8 cellular contexts compared by ENCODE assay signal in genomic region chr10:15169555-15170407, GRCh38. TPM values are rescaled to one million over a fixed set of nuclear protein-coding genes. Genes with fewer than 3 reads are reported as not detected.
DNase-seq lines count a peak whose midpoint lies in the region; ATAC-seq and TF ChIP-seq lines count a peak whose summit lies in the region.

No MANE protein-coding gene starts in this region.

- H3K9me3 ChIP-seq in right cardiac atrium (ENCODE audit: control insufficient read depth, low read length) (no peaks in the 10 kb centered on the region), vagina (no peaks in the 10 kb centered on the region)

- H3K27me3 ChIP-seq in right cardiac atrium (ENCODE audit: control insufficient read depth, insufficient read depth) (no peaks in the 10 kb centered on the region), vagina (no peaks in the 10 kb centered on the region)

- peaks cover 3% of the 10 kb centered on the region for H3K4me1 ChIP-seq in right cardiac atrium (ENCODE audit: control insufficient read depth, insufficient read depth, low read length)
- peaks cover 25% of the 10 kb centered on the region for H3K4me1 ChIP-seq in vagina

- H3K4me3 Mint-ChIP-seq in activated naive CD4-positive, alpha-beta T cell treated with anti-CD3 and anti-CD28 coated beads, Interleukin-2, amount 50 U/mL, for 24 hours, result peak overlapping the region; percentile 83
- peak overlapping the region; percentile 22 to 88 (median 63) for H3K4me3 Mint-ChIP-seq in naive B cell

- no peak for TF ChIP-seq POLR2A in vagina (IDR thresholded peaks at IDR 0.05)

- intact Hi-C loops in right cardiac atrium (cut with DNase I) (no loop called here), left ventricle myocardium superior (cut with micrococcal nuclease) (no loop called here), vagina (cut with DNase I) (no loop called here)

- 38% methylated on average over 16 of the region's 16 CpGs for WGBS in right cardiac atrium

- H3K4me1 Mint-ChIP-seq in activated naive CD4-positive, alpha-beta T cell treated with anti-CD3 and anti-CD28 coated beads, Interleukin-2, amount 50 U/mL, for 24 hours, result peaks cover 71% of the 10 kb centered on the region
- H3K4me1 Mint-ChIP-seq in naive B cell, result peaks cover 21 to 25% (median 24%) of the 10 kb centered on the region in 3 donors

- TF ChIP-seq CTCF in vagina (IDR thresholded peaks at IDR 0.05), result no peak

- no peaks in the 10 kb centered on the region for H3K36me3 Mint-ChIP-seq in activated naive CD4-positive, alpha-beta T cell treated with anti-CD3 and anti-CD28 coated beads, Interleukin-2, amount 50 U/mL, for 24 hours
- no peaks in the 10 kb centered on the region for H3K36me3 Mint-ChIP-seq in naive B cell

- H3K27me3 Mint-ChIP-seq in activated naive CD4-positive, alpha-beta T cell treated with anti-CD3 and anti-CD28 coated beads, Interleukin-2, amount 50 U/mL, for 24 hours, result no peaks in the 10 kb centered on the region
- peaks cover 0 to 4% (median 0%) of the 10 kb centered on the region in 3 donors for H3K27me3 Mint-ChIP-seq in naive B cell

- peak overlapping the region; percentile 84 for H3K27ac Mint-ChIP-seq in activated naive CD4-positive, alpha-beta T cell treated with anti-CD3 and anti-CD28 coated beads, Interleukin-2, amount 50 U/mL, for 24 hours
- peak overlapping the region in 4 of 6 donors; percentile 12 to 75 (median 59) for H3K27ac Mint-ChIP-seq in naive B cell

- no peak for DNase-seq in right cardiac atrium
- DNase-seq in left ventricle myocardium superior, result no peak
- no peak for DNase-seq in naive B cell
- peak in 1 of 2 donors; percentile 91 for DNase-seq in vagina (ENCODE audit: extremely low spot score in 2 of 2)
- no peak for DNase-seq in globus pallidus (ENCODE audit: low spot score)
- no peak for DNase-seq in NCI-H446 (lab: John Stamatoyannopoulos, UW)

- H3K4me3 ChIP-seq in right cardiac atrium (ENCODE audit: low read length) (no peak overlapping the region), vagina (peak overlapping the region; percentile 10 to 38)

- H3K36me3 ChIP-seq in vagina, result no peaks in the 10 kb centered on the region

- H3K9me3 Mint-ChIP-seq in activated naive CD4-positive, alpha-beta T cell treated with anti-CD3 and anti-CD28 coated beads, Interleukin-2, amount 50 U/mL, for 24 hours, result no peaks in the 10 kb centered on the region
- H3K9me3 Mint-ChIP-seq in naive B cell, result no peaks in the 10 kb centered on the region

- H3K27ac ChIP-seq in right cardiac atrium (ENCODE audit: low read length) (peak overlapping the region; percentile 68), vagina (peak overlapping the region; percentile 32)

- ATAC-seq in right cardiac atrium (peak; percentile 1 to 7), left ventricle myocardium superior (no peak), naive B cell (ENCODE audit: low read depth in 2 of 2) (no peak), HG03139 (IDR thresholded peaks at IDR 0.05; ENCODE audit: unreplicated experiment) (no peak)

RNA-seq across cellular contexts. Expression of gene NMT2, which starts 1.3 kb away (rescaled TPM):
- 10 to 100 TPM; 10.1 to 11.9 (median 11.1) TPM for total RNA-seq in right cardiac atrium
- 7.0 TPM for polyA plus RNA-seq in right cardiac atrium
- 14.9 TPM for total RNA-seq in left ventricle myocardium superior
- 1 to 10 TPM; 3.7 to 7.3 (median 5.4) TPM for polyA plus RNA-seq in naive B cell (ENCODE audit: low read depth in 6 of 6)
- 15.2 TPM for total RNA-seq in vagina

Comparison
In these comparisons a context has a peak if more than half of its experiments do, and no peak if none do; other contexts are left out.
1. ATAC-seq: peak in right cardiac atrium (2 of 2); none in left ventricle myocardium superior (single experiment), naive B cell (0 of 2) and HG03139 (single experiment).